In the genomic region with DNA sequence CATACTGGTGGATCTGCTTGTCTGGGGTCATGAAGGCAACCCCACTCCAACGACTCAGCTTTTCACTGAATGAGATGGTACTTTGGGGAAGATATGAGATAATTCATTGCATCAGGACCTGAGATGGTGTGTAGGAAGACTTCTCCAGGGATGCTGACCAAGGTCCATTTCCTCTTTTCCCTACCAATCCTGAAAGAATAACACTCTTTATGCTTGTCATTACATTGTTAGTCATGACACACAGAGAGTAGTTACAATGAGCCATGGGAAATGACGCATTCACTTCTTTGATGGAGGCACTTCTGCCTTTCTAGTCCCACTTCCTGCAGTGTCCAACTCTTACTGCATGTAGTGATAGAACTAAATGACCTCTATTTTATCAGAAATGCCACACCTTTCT, we compare ENCODE assay signal across 15 cellular contexts. TPM values are rescaled to one million over a fixed set of nuclear protein-coding genes. Genes with fewer than 3 reads are reported as not detected.
A peak's percentile ranks its signal among the peaks of the same experiment; 100 is the strongest.
DNase-seq lines count a peak whose midpoint lies in the region; ATAC-seq, FAIRE-seq and TF ChIP-seq lines count a peak whose summit lies in the region.
"Had no signal": no experiment of that assay in that cellular context is flagged by ENCODE, and none has a peak within 500 bp of the region (broad histone marks: within the 10 kb centered on the region; RNA-seq: fewer than 3 reads in every experiment).

No MANE protein-coding gene starts in this region.

- no peak for TF ChIP-seq CTCF in osteoblast (IDR thresholded peaks at IDR 0.05; ENCODE audit: extremely low read depth, low read depth, low read length)

- no peaks in the 10 kb centered on the region for H3K36me3 ChIP-seq in osteoblast (ENCODE audit: insufficient read depth, low read length)

- H3K4me2 ChIP-seq in osteoblast (ENCODE audit: insufficient read depth, low read length) = no peak overlapping the region

- H3K79me2 ChIP-seq in osteoblast (ENCODE audit: insufficient read depth, low read length) = no peaks in the 10 kb centered on the region

- H3K27me3 ChIP-seq in osteoblast (ENCODE audit: insufficient read depth, low read length) (no peaks in the 10 kb centered on the region), right cardiac atrium (ENCODE audit: control insufficient read depth, insufficient read depth) (no peaks in the 10 kb centered on the region)

- no peak for ATAC-seq in HG02973 (IDR thresholded peaks at IDR 0.05; ENCODE audit: unreplicated experiment)
- no peak for ATAC-seq in right cardiac atrium

- H3K4me1 ChIP-seq in osteoblast (ENCODE audit: insufficient read depth, low read length) = peaks cover 48% of the 10 kb centered on the region
- no peaks in the 10 kb centered on the region for H3K4me1 ChIP-seq in right cardiac atrium (ENCODE audit: control insufficient read depth, insufficient read depth, low read length)

- TF ChIP-seq POLR2A in H54 (IDR thresholded peaks at IDR 0.05; ENCODE audit: low read depth, low read length) = no peak

- FAIRE-seq in H54 (lab: Jason Lieb, UNC) = peak; percentile 62

- WGBS in right cardiac atrium = 82% methylated on average over 2 of the region's 2 CpGs

- intact Hi-C loops in right cardiac atrium (cut with DNase I) = no loop called here

- H4K20me1 ChIP-seq in osteoblast (ENCODE audit: insufficient read depth, low read length) = no peaks in the 10 kb centered on the region

- H2AFZ ChIP-seq in osteoblast (ENCODE audit: low read length) = no peak overlapping the region

- no peaks in the 10 kb centered on the region for H3K9me3 ChIP-seq in osteoblast (ENCODE audit: low read depth, low read length)
- H3K9me3 ChIP-seq in right cardiac atrium (ENCODE audit: control insufficient read depth, low read length) = no peaks in the 10 kb centered on the region

- H3K4me3 ChIP-seq in osteoblast (ENCODE audit: insufficient read depth, low read length) (no peak overlapping the region), right cardiac atrium (ENCODE audit: low read length) (no peak overlapping the region)
- H3K4me3 ChIP-seq: SK-N-MC had no signal

- DNase-seq in H54 (ENCODE audit: insufficient read length, low spot score) = peak; percentile 4
- peak; percentile 72 for DNase-seq in RPMI7951 (ENCODE audit: low read depth)
- no peak for DNase-seq in epithelial cell of prostate (ENCODE audit: low read depth, low spot score)
- DNase-seq in osteoblast (ENCODE audit: insufficient read length, low spot score, missing footprints) = peak; percentile 49
- DNase-seq in right cardiac atrium = no peak
- DNase-seq in stimulated activated CD4-positive, alpha-beta T cell treated with anti-CD3 and anti-CD28 coated beads, Interleukin-4, amount 100 ng/mL, for 24 hours = no peak
- no peak for DNase-seq in stimulated activated naive CD4-positive, alpha-beta T cell (lab: John Stamatoyannopoulos, UW)
- DNase-seq: Karpas-422, NCI-H2081 treated with DMSO at 0.1 percent for 48 hours, NCI-H82 had no signal

- H3K27ac ChIP-seq in epithelial cell of prostate (peak overlapping the region; percentile 58), osteoblast (ENCODE audit: low read depth, low read length) (peak overlapping the region; percentile 78), right cardiac atrium (ENCODE audit: low read length) (no peak overlapping the region)
- H3K27ac ChIP-seq: SK-N-MC had no signal

RNA-seq across cellular contexts. Expression of a gene that starts 58.6 kb away (rescaled TPM):
- 2.4 and 4.1 TPM in 2 replicates for total RNA-seq in RPMI7951 (2014; rRNA removed; shearing (Covaris generic))
- total RNA-seq in osteoblast (under 0.01 and 0.36 TPM in 2 replicates), right cardiac atrium (1 to 10 TPM; 2.7 to 7.3 (median 3.7) TPM)
- polyA plus RNA-seq in right cardiac atrium = 11.3 TPM
- total RNA-seq: G401, neural crest cell, skeletal muscle tissue had no signal

Comparison
In these comparisons a context has a peak if more than half of its experiments do, and no peak if none do; other contexts are left out.
1. DNase-seq: peak in H54 (single experiment), RPMI7951 (single experiment) and osteoblast (single experiment); none in epithelial cell of prostate (single experiment), right cardiac atrium (0 of 3), stimulated activated CD4-positive, alpha-beta T cell treated with anti-CD3 and anti-CD28 coated beads, Interleukin-4, amount 100 ng/mL, for 24 hours (single experiment) and stimulated activated naive CD4-positive, alpha-beta T cell (0 of 6).